ENCODE assay signal across 8 cellular contexts in genomic region chr17:30734153-30734552, GRCh38.
DNase-seq lines count a peak whose midpoint lies in the region; TF ChIP-seq lines count a peak whose summit lies in the region.
"Not testable (repeated sequence)": the region's sequence is repeated elsewhere in the genome, so short reads cannot be mapped to it uniquely, and the experiment has no call there.

No MANE protein-coding gene starts in this region.

- peak overlapping the region; percentile 34; the same call in 1 of the 2 replicates for H3K4me2 ChIP-seq in KMS-11

- H3K27me3 Mint-ChIP-seq in CD8-positive, alpha-beta memory T cell; activated CD4-positive, alpha-beta T cell treated with anti-CD3 and anti-CD28 coated beads, Interleukin-2, amount 10 ng/mL, durations not matched to agents 24 days and 14 days; neural crest cell (ENCODE audit: low read depth): not testable (repeated sequence)

- H3K9me3 ChIP-seq in CD8-positive, alpha-beta memory T cell (ENCODE audit: low read length); adipocyte (ENCODE audit: control insufficient read depth, low read length); iPS-18a (ENCODE audit: control insufficient read depth, low read depth, low read length); stomach: not testable (repeated sequence)

- H3K4me1 ChIP-seq in CD8-positive, alpha-beta memory T cell (ENCODE audit: insufficient read depth, low read length); adipocyte (ENCODE audit: control insufficient read depth, insufficient read depth, low read length); iPS-18a (ENCODE audit: control insufficient read depth, low read depth, low read length): not testable (repeated sequence)
- H3K4me1 ChIP-seq in KMS-11 (ENCODE audit: low read depth, poor library complexity, severe bottlenecking) (peaks cover 25% of the 10 kb centered on the region), stomach (peaks cover 0 to 36% (median 18%) of the 10 kb centered on the region in 4 donors)

- not testable (repeated sequence) for H3K27me3 ChIP-seq in CD8-positive, alpha-beta memory T cell (ENCODE audit: insufficient read depth, low read length, poor library complexity, severe bottlenecking); KMS-11 (ENCODE audit: insufficient read depth, low read depth); adipocyte (replicated peaks; ENCODE audit: control insufficient read depth, insufficient read depth, low read length); iPS-18a (ENCODE audit: control insufficient read depth, insufficient read depth, low read length); stomach

- peak overlapping the region in 3 of 8 donors; percentile 17 to 27 (median 24) for H3K27ac Mint-ChIP-seq in CD8-positive, alpha-beta memory T cell
- H3K27ac Mint-ChIP-seq in activated CD4-positive, alpha-beta T cell treated with anti-CD3 and anti-CD28 coated beads, Interleukin-2, amount 10 ng/mL, durations not matched to agents 24 days and 14 days; neural crest cell (ENCODE audit: unreplicated experiment): not testable (repeated sequence)

- 90 to 93% (median 92%) methylated on average over 14 of the region's 14 CpGs for WGBS in stomach, 5 donors

- peaks cover 26% of the 10 kb centered on the region for H4K20me1 ChIP-seq in KMS-11 (ENCODE audit: insufficient read depth)

- H3K36me3 Mint-ChIP-seq in CD8-positive, alpha-beta memory T cell: peaks cover 3 to 31% (median 4%) of the 10 kb centered on the region in 3 donors
- H3K36me3 Mint-ChIP-seq in activated CD4-positive, alpha-beta T cell treated with anti-CD3 and anti-CD28 coated beads, Interleukin-2, amount 10 ng/mL, durations not matched to agents 24 days and 14 days (ENCODE audit: low read depth): peaks cover 36% of the 10 kb centered on the region
- not testable (repeated sequence) for H3K36me3 Mint-ChIP-seq in neural crest cell (ENCODE audit: low read depth)

- H3K79me2 ChIP-seq in KMS-11 (ENCODE audit: insufficient read depth, low read depth): peaks cover 85% of the 10 kb centered on the region

- peaks cover 27 to 56% (median 47%) of the 10 kb centered on the region in 3 donors for H3K4me1 Mint-ChIP-seq in CD8-positive, alpha-beta memory T cell
- H3K4me1 Mint-ChIP-seq in activated CD4-positive, alpha-beta T cell treated with anti-CD3 and anti-CD28 coated beads, Interleukin-2, amount 10 ng/mL, durations not matched to agents 24 days and 14 days: not testable (repeated sequence)
- H3K4me1 Mint-ChIP-seq in neural crest cell: peaks cover 28% of the 10 kb centered on the region

- H2AFZ ChIP-seq in KMS-11 (ENCODE audit: low read depth): not testable (repeated sequence)

- CTCF ChIA-PET in CD8-positive, alpha-beta memory T cell (lab: Charles Lee): not testable (repeated sequence)

- intact Hi-C loops in activated CD4-positive, alpha-beta T cell treated with anti-CD3 and anti-CD28 coated beads, Interleukin-2, amount 10 ng/mL, durations not matched to agents 24 days and 14 days (cut with micrococcal nuclease): loop anchor here (5.0 kb wide), 1 partner anchor 88 kb away; the partner anchor contains the start of gene CRLF3
- intact Hi-C loops in stomach (cut with DNase I; ENCODE audit: low total_unique reads): not testable (repeated sequence)

- H3K4me3 ChIP-seq in CD8-positive, alpha-beta memory T cell (ENCODE audit: low read length); KMS-11 (IDR thresholded peaks at IDR 0.05; ENCODE audit: insufficient read depth, low read depth, low read length): not testable (repeated sequence)
- H3K4me3 ChIP-seq in adipocyte (ENCODE audit: low read length) (peak overlapping the region; percentile 12), iPS-18a (ENCODE audit: low read length) (peak overlapping the region; percentile 17), stomach (peak overlapping the region in 1 of 4 donors; percentile 6)

- not testable (repeated sequence) for H3K36me3 ChIP-seq in CD8-positive, alpha-beta memory T cell (ENCODE audit: insufficient read depth, low read length); adipocyte (ENCODE audit: control insufficient read depth, insufficient read depth, low read length, severe bottlenecking); iPS-18a (ENCODE audit: control insufficient read depth, low read depth, low read length)
- peaks cover 14% of the 10 kb centered on the region; the same call in 1 of the 2 replicates for H3K36me3 ChIP-seq in KMS-11 (ENCODE audit: insufficient read depth)
- H3K36me3 ChIP-seq in stomach: peaks cover 0 to 21% (median 17%) of the 10 kb centered on the region in 4 donors

- not testable (repeated sequence) for H3K27ac ChIP-seq in CD8-positive, alpha-beta memory T cell (ENCODE audit: low read depth, low read length); KMS-11; iPS-18a (ENCODE audit: low read length); stomach

- H3K9me3 Mint-ChIP-seq in CD8-positive, alpha-beta memory T cell; activated CD4-positive, alpha-beta T cell treated with anti-CD3 and anti-CD28 coated beads, Interleukin-2, amount 10 ng/mL, durations not matched to agents 24 days and 14 days; neural crest cell: not testable (repeated sequence)

- TF ChIP-seq EP300 in stomach (IDR thresholded peaks at IDR 0.05): not testable (repeated sequence)

- not testable (repeated sequence) for TF ChIP-seq POLR2A in stomach (IDR thresholded peaks at IDR 0.05)

- H3K4me3 Mint-ChIP-seq in CD8-positive, alpha-beta memory T cell: peak overlapping the region; percentile 6 to 65 (median 23)
- H3K4me3 Mint-ChIP-seq in activated CD4-positive, alpha-beta T cell treated with anti-CD3 and anti-CD28 coated beads, Interleukin-2, amount 10 ng/mL, durations not matched to agents 24 days and 14 days: peak overlapping the region; percentile 45
- peak overlapping the region; percentile 70 for H3K4me3 Mint-ChIP-seq in neural crest cell

- not testable (repeated sequence) for DNase-seq in CD8-positive, alpha-beta memory T cell; activated CD4-positive, alpha-beta T cell treated with anti-CD3 and anti-CD28 coated beads, Interleukin-2, amount 10 ng/mL, durations not matched to agents 24 days and 14 days; adipocyte (ENCODE audit: low read depth); neural crest cell (ENCODE audit: low read depth, low spot score)
- DNase-seq in activated T-cell treated with anti-CD3 and anti-CD28 coated beads, Interleukin-2, amount 50 U/mL, for 48 hours: peak; percentile 8 to 12
- DNase-seq in stomach: peak; percentile 14

- H3K9ac ChIP-seq in KMS-11; adipocyte (ENCODE audit: low read length); iPS-18a (ENCODE audit: low read length): not testable (repeated sequence)

- TF ChIP-seq CTCF in KMS-11 (conservative IDR thresholded peaks at IDR 0.05; ENCODE audit: low read depth, low read length); neural crest cell (conservative IDR thresholded peaks at IDR 0.05); stomach (IDR thresholded peaks at IDR 0.05): not testable (repeated sequence)

- POLR2A ChIA-PET in CD8-positive, alpha-beta memory T cell (lab: Charles Lee): interaction anchor here (0.6 kb wide), 1 partner anchor 86 kb away, joined by 4 read pairs; no protein-coding TSS in a partner anchor
